ENCODE assay signal across 1 cellular context in the genomic region with DNA sequence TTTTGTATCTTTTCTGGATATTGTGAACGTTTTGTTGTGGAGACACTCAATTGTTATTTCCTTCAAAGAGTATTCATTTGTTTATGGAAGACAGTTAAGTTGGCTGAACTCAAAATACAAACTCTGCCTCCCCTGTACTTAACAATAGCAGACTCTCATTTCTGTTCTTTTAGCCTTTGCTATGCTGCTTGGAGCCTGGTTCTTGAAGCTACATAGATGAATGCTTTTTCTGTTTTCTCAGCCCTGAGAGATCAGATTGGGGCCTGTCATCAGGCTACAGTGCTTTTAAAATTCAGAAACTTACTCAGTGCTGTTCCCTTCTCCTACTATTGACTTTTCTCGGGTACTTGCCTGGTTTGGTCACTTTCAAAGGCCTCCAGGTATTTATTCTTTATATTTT.
TF ChIP-seq lines count a peak whose summit lies in the region.

No MANE protein-coding gene starts in this region.

TF ChIP-seq in A549, 52 proteins besides CTCF, POLR2A, EP300 and RAD21 (continued from another document):
- TF ChIP-seq ATOH8 (CRISPR knock-in tag; IDR thresholded peaks at IDR 0.05; ENCODE audit: low read depth), result no peak
- TF ChIP-seq, protein P1, sequence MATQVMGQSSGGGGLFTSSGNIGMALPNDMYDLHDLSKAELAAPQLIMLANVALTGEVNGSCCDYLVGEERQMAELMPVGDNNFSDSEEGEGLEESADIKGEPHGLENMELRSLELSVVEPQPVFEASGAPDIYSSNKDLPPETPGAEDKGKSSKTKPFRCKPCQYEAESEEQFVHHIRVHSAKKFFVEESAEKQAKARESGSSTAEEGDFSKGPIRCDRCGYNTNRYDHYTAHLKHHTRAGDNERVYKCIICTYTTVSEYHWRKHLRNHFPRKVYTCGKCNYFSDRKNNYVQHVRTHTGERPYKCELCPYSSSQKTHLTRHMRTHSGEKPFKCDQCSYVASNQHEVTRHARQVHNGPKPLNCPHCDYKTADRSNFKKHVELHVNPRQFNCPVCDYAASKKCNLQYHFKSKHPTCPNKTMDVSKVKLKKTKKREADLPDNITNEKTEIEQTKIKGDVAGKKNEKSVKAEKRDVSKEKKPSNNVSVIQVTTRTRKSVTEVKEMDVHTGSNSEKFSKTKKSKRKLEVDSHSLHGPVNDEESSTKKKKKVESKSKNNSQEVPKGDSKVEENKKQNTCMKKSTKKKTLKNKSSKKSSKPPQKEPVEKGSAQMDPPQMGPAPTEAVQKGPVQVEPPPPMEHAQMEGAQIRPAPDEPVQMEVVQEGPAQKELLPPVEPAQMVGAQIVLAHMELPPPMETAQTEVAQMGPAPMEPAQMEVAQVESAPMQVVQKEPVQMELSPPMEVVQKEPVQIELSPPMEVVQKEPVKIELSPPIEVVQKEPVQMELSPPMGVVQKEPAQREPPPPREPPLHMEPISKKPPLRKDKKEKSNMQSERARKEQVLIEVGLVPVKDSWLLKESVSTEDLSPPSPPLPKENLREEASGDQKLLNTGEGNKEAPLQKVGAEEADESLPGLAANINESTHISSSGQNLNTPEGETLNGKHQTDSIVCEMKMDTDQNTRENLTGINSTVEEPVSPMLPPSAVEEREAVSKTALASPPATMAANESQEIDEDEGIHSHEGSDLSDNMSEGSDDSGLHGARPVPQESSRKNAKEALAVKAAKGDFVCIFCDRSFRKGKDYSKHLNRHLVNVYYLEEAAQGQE (IDR thresholded peaks at IDR 0.05), result no peak
- no peak for TF ChIP-seq KDM1A (IDR thresholded peaks at IDR 0.05; ENCODE audit: low read depth)
TF ChIP-seq in A549: peak in this region for 0.
